ENCODE assay signal across 8 cellular contexts in the genomic region with DNA sequence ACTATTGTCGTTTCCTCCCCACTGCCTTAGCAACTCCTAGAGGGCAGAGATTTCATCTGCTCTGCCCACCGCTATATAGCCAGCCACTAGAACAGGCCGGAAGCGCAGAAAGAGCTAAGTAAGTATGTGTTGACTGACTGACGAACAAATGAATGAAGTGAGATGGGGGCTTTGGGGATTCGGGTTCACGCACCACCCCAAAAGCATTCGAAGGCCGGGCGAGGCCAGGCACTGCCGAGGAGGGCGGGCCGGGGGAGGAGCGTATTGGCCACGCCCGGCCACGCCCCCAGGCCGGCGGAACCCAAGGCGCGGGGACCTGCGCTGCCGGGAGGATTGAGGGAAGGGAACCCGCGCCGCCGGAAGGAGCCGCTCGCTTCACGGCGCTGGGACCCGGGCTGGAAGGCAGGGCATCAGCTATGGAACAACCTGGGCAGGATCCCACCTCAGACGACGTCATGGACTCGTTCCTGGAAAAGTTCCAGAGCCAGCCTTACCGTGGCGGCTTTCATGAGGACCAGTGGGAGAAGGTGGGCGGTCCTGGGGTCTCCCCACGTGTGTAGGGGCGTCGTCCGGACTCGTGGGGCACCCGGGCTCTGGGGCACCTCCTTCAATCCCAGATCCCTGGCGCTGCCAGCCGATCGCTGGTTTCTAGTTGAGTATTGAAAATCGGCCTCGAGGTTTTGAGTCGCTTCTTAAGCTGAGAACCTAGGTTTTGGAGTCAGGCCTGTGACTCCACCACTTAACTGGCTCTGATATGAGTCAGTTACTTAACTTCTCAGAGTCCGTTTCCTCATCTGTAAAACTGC. TPM values are rescaled to one million over a fixed set of nuclear protein-coding genes. Genes with fewer than 3 reads are reported as not detected.
A peak's percentile ranks its signal among the peaks of the same experiment; 100 is the strongest.
DNase-seq lines count a peak whose midpoint lies in the region; FAIRE-seq and TF ChIP-seq lines count a peak whose summit lies in the region.

A gene with protein sequence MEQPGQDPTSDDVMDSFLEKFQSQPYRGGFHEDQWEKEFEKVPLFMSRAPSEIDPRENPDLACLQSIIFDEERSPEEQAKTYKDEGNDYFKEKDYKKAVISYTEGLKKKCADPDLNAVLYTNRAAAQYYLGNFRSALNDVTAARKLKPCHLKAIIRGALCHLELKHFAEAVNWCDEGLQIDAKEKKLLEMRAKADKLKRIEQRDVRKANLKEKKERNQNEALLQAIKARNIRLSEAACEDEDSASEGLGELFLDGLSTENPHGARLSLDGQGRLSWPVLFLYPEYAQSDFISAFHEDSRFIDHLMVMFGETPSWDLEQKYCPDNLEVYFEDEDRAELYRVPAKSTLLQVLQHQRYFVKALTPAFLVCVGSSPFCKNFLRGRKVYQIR (plus strand): TSS at position 369 of the 806 bp plus-strand sequence. CDS start 48 bp downstream, at position 417.

- peak; percentile 78 for TF ChIP-seq POLR2A in H54 (IDR thresholded peaks at IDR 0.05; ENCODE audit: low read depth, low read length)

- FAIRE-seq in H54 (lab: Jason Lieb, UNC): no peak

- H2AFZ ChIP-seq in Loucy (ENCODE audit: low read length) (peak within 1 kb of the TSS; percentile 97), neuron (ENCODE audit: low read depth, low read length) (peak within 1 kb of the TSS; percentile 97)

- H3K36me3 ChIP-seq in Loucy (ENCODE audit: insufficient read depth, low read length) (peaks cover 5% of the 10 kb centered on the region; the same call in 1 of the 2 replicates), SJCRH30 (peaks cover 21% of the 10 kb centered on the region), neuron (ENCODE audit: insufficient read depth, low read length) (peaks cover 30% of the 10 kb centered on the region)

- H3K79me2 ChIP-seq in Loucy (ENCODE audit: insufficient read depth, low read length): peaks cover 29% of the 10 kb centered on the region

- no peaks in the 10 kb centered on the region for H3K9me2 ChIP-seq in Loucy (replicated peaks; ENCODE audit: low read depth, low read length)

- peak within 1 kb of the TSS; percentile 85 for H3K4me2 ChIP-seq in Loucy (ENCODE audit: low read depth, low read length, poor library complexity, severe bottlenecking)

- peaks cover 7% of the 10 kb centered on the region for H3K4me1 ChIP-seq in Loucy (ENCODE audit: insufficient read depth, low read length, poor library complexity, severe bottlenecking)
- H3K4me1 ChIP-seq in SJCRH30: no peaks in the 10 kb centered on the region
- peaks cover 14% of the 10 kb centered on the region for H3K4me1 ChIP-seq in neuron (ENCODE audit: insufficient read depth, low read length)

- no peaks in the 10 kb centered on the region for H3F3A ChIP-seq in Loucy (ENCODE audit: low read depth)

- H3K4me3 ChIP-seq in Loucy (ENCODE audit: low read length, poor library complexity, severe bottlenecking) (peak within 1 kb of the TSS; percentile 97), SJCRH30 (peak within 1 kb of the TSS; percentile 85), neuron (ENCODE audit: low read length) (peak within 1 kb of the TSS; percentile 90)

- H3K9me3 ChIP-seq in Loucy (ENCODE audit: insufficient read depth, low read depth, low read length) (no peaks in the 10 kb centered on the region), SJCRH30 (replicated peaks) (no peaks in the 10 kb centered on the region), neuron (ENCODE audit: low read length) (no peaks in the 10 kb centered on the region)

- H4K20me1 ChIP-seq in Loucy (ENCODE audit: insufficient read depth, low read length, poor library complexity, severe bottlenecking): no peaks in the 10 kb centered on the region

- peak within 1 kb of the TSS; percentile 54 for H3K27ac ChIP-seq in SJCRH30

- no peak for TF ChIP-seq CTCF in Loucy (conservative IDR thresholded peaks at IDR 0.05; ENCODE audit: low read length)

- no peaks in the 10 kb centered on the region for H3K27me3 ChIP-seq in Loucy (ENCODE audit: insufficient read depth, low read length, poor library complexity, severe bottlenecking)
- H3K27me3 ChIP-seq in SJCRH30: no peaks in the 10 kb centered on the region
- H3K27me3 ChIP-seq in neuron (ENCODE audit: insufficient read depth, low read length): peaks cover 12% of the 10 kb centered on the region

- peak; percentile 91 for DNase-seq in ELR (ENCODE audit: low read depth)
- DNase-seq in H54 (ENCODE audit: insufficient read length, low spot score): peak; percentile 71
- peak; percentile 83 to 91 for DNase-seq in SJCRH30
- DNase-seq in activated gamma-delta T cell treated with anti-CD3 and anti-CD28 coated beads, Interleukin-2, amount 50 U/mL, for 16 hours (ENCODE audit: low read depth): peak; percentile 69
- DNase-seq in foreskin melanocyte: peak; percentile 75
- peak; percentile 64 for DNase-seq in stromal cell of bone marrow (ENCODE audit: low read depth)

- peak within 1 kb of the TSS; percentile 86 for H3K9ac ChIP-seq in Loucy (ENCODE audit: low read depth, low read length, poor library complexity, severe bottlenecking)

RNA-seq across cellular contexts. Expression of the gene that starts here (rescaled TPM):
- total RNA-seq in SJCRH30 (2014; rRNA removed; shearing (Covaris generic)): 37.0 and 38.9 TPM in 2 replicates

Comparison
In these comparisons a context has a peak if more than half of its experiments do, and no peak if none do; other contexts are left out.
1. Peak in every context shown above with its lines: DNase-seq, H3K4me3 ChIP-seq and H3K27ac ChIP-seq.